Comparison of ENCODE assay signal across 8 cellular contexts in genomic region chr15:40115670-40116093, GRCh38. TPM values are rescaled to one million over a fixed set of nuclear protein-coding genes. Genes with fewer than 3 reads are reported as not detected.
A peak's percentile ranks its signal among the peaks of the same experiment; 100 is the strongest.
DNase-seq lines count a peak whose midpoint lies in the region; ATAC-seq and TF ChIP-seq lines count a peak whose summit lies in the region.

No MANE protein-coding gene starts in this region.

- no peak overlapping the region for H3K4me3 ChIP-seq in osteoblast (ENCODE audit: insufficient read depth, low read length)

- H3K27me3 ChIP-seq in osteoblast (ENCODE audit: insufficient read depth, low read length): peaks cover 43% of the 10 kb centered on the region

- H3K4me2 ChIP-seq in osteoblast (ENCODE audit: insufficient read depth, low read length): no peak overlapping the region

- no peak overlapping the region for H2AFZ ChIP-seq in osteoblast (ENCODE audit: low read length)

- DNase-seq in stimulated activated CD4-positive, alpha-beta T cell treated with anti-CD3 and anti-CD28 coated beads, Interleukin-15, amount 100 ng/mL, for 24 hours: peak; percentile 63
- no peak for DNase-seq in stimulated activated CD4-positive, alpha-beta T cell treated with anti-CD3 and anti-CD28 coated beads, Interleukin-2, amount 100 ng/mL, for 48 hours
- DNase-seq in NCI-H69 (lab: John Stamatoyannopoulos, UW) (peak; percentile 56), amniotic epithelial cell (ENCODE audit: low read depth) (peak; percentile 37), osteoblast (ENCODE audit: insufficient read length, low spot score, missing footprints) (peak; percentile 42), NCI-H446 (lab: John Stamatoyannopoulos, UW) (no peak), putamen (ENCODE audit: low spot score) (no peak)

- no peak overlapping the region for H3K27ac ChIP-seq in osteoblast (ENCODE audit: low read depth, low read length)

- no peaks in the 10 kb centered on the region for H4K20me1 ChIP-seq in osteoblast (ENCODE audit: insufficient read depth, low read length)

- no peaks in the 10 kb centered on the region for H3K4me1 ChIP-seq in osteoblast (ENCODE audit: insufficient read depth, low read length)

- TF ChIP-seq CTCF in osteoblast (IDR thresholded peaks at IDR 0.05; ENCODE audit: extremely low read depth, low read depth, low read length): no peak

- H3K79me2 ChIP-seq in osteoblast (ENCODE audit: insufficient read depth, low read length): no peaks in the 10 kb centered on the region

- no peaks in the 10 kb centered on the region for H3K36me3 ChIP-seq in osteoblast (ENCODE audit: insufficient read depth, low read length)

- no peaks in the 10 kb centered on the region for H3K9me3 ChIP-seq in osteoblast (ENCODE audit: low read depth, low read length)

- peak; percentile 83 for ATAC-seq in HG02840 (IDR thresholded peaks at IDR 0.05; ENCODE audit: low FRiP score, unreplicated experiment)

RNA-seq across cellular contexts. Expression of gene BMF, which starts 7.0 kb away (rescaled TPM):
- total RNA-seq in osteoblast: 8.0 TPM in 2 replicates

RNA-seq across cellular contexts. Expression of gene BUB1B, which starts 45.2 kb away (rescaled TPM):
- total RNA-seq in osteoblast: 2.2 and 4.1 TPM in 2 replicates

Comparison
In these comparisons a context has a peak if more than half of its experiments do, and no peak if none do; other contexts are left out.
1. DNase-seq: peak in stimulated activated CD4-positive, alpha-beta T cell treated with anti-CD3 and anti-CD28 coated beads, Interleukin-15, amount 100 ng/mL, for 24 hours (single experiment), NCI-H69 (single experiment), amniotic epithelial cell (single experiment) and osteoblast (single experiment); none in stimulated activated CD4-positive, alpha-beta T cell treated with anti-CD3 and anti-CD28 coated beads, Interleukin-2, amount 100 ng/mL, for 48 hours (0 of 2), NCI-H446 (0 of 2) and putamen (single experiment).